ENCODE assay signal across 8 cellular contexts in the genomic region with DNA sequence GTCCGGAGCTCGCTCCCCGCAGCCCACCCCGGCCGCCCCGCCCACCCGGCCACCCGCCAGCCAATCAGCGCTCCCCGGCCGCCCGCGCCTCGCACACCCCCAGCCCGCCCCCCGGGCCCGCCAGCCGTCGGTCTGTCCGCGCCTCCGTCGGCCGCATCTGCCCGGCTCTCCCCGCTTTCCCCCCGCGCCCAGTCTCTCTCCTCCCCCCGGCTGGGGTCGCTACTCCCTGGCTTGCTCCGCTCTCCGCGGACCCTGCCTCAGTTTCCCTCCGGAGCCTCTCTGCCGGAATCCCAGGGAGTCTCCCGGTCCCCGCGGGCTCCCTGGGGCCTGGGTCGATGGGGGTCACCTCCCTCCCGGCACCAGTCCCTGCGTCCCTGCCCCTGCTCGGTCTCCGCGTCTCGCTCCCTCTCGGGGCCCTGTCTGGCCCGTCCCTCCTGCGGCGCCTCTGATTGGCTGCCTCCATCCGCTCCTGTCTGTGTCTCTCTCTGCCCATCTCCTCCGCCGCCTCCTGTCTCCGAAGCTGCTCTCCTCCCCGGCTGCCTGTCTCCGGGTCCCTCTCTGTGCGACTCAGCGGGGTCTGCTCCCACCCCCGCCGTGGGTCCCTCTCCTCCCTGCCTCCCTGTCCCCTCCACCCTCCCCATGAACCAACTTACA. TPM values are rescaled to one million over a fixed set of nuclear protein-coding genes. Genes with fewer than 3 reads are reported as not detected.
DNase-seq lines count a peak whose midpoint lies in the region; ATAC-seq, FAIRE-seq and TF ChIP-seq lines count a peak whose summit lies in the region.

No MANE protein-coding gene starts in this region.

- peaks cover 9% of the 10 kb centered on the region for H3K36me3 Mint-ChIP-seq in astrocyte (ENCODE audit: low read depth, unreplicated experiment)

- peak overlapping the region; percentile 97 for H3K4me2 ChIP-seq in astrocyte (ENCODE audit: low read length)

- no peaks in the 10 kb centered on the region for H3K9me3 Mint-ChIP-seq in astrocyte (ENCODE audit: unreplicated experiment)

- peak; percentile 17 for ATAC-seq in upper lobe of right lung
- ATAC-seq in sciatic nerve = no peak
- ATAC-seq in GM18502 (IDR thresholded peaks at IDR 0.05; ENCODE audit: poor library complexity, unreplicated experiment) = no peak

- H3K36me3 ChIP-seq in astrocyte (ENCODE audit: insufficient read depth, low read length) = peaks cover 12% of the 10 kb centered on the region
- H3K36me3 ChIP-seq in upper lobe of right lung = no peaks in the 10 kb centered on the region

- FAIRE-seq in astrocyte (lab: Jason Lieb, UNC) = no peak

- no peaks in the 10 kb centered on the region for H3K9me3 ChIP-seq in astrocyte (ENCODE audit: insufficient read depth, low read depth, low read length)
- H3K9me3 ChIP-seq in upper lobe of right lung = no peaks in the 10 kb centered on the region

- H3K4me3 ChIP-seq in astrocyte (ENCODE audit: insufficient read depth, low read depth, low read length) (peak overlapping the region; percentile 83), upper lobe of right lung (no peak overlapping the region)

- H3K4me3 Mint-ChIP-seq in astrocyte (ENCODE audit: unreplicated experiment) = peak overlapping the region; percentile 94

- H3K9ac ChIP-seq in astrocyte (ENCODE audit: low read length) = peak overlapping the region; percentile 97

- H3K27ac Mint-ChIP-seq in astrocyte (ENCODE audit: unreplicated experiment) = peak overlapping the region; percentile 96

- H3K4me1 ChIP-seq in astrocyte (ENCODE audit: insufficient read depth, low read length) (peaks cover 45% of the 10 kb centered on the region), upper lobe of right lung (peaks cover 5% of the 10 kb centered on the region)

- H3K27me3 Mint-ChIP-seq in astrocyte (ENCODE audit: low read depth, unreplicated experiment) = no peaks in the 10 kb centered on the region

- peak overlapping the region; percentile 94 for H3K27ac ChIP-seq in astrocyte (ENCODE audit: low read depth, low read length)
- no peak overlapping the region for H3K27ac ChIP-seq in upper lobe of right lung

- peak overlapping the region; percentile 34 for H2AFZ ChIP-seq in astrocyte (ENCODE audit: low read depth, low read length)

- DNase-seq in activated naive CD4-positive, alpha-beta T cell treated with Interleukin-2 at 50 U/mL for 16 hours = peak; percentile 30
- DNase-seq in activated naive CD4-positive, alpha-beta T cell (lab: John Stamatoyannopoulos, UW) = no peak
- DNase-seq in NCI-H748 (lab: John Stamatoyannopoulos, UW; ENCODE audit: unreplicated experiment) (peak; percentile 84), astrocyte (ENCODE audit: low read depth) (peak; percentile 68), iPS-NIHi7 (ENCODE audit: extremely low spot score) (peak; percentile 86), upper lobe of right lung (no peak), sciatic nerve (ENCODE audit: low spot score) (no peak)

- H3K4me1 Mint-ChIP-seq in astrocyte (ENCODE audit: low read depth, unreplicated experiment) = peaks cover 28% of the 10 kb centered on the region

- H3K79me2 ChIP-seq in astrocyte (ENCODE audit: insufficient read depth, low read length) = peaks cover 31% of the 10 kb centered on the region

- intact Hi-C loops in upper lobe of right lung (cut with DNase I) = no loop called here
- intact Hi-C loops in sciatic nerve (cut with DNase I) = no loop called here

- TF ChIP-seq CTCF in astrocyte (IDR thresholded peaks at IDR 0.05; ENCODE audit: insufficient read depth, low read depth, low read length) (no peak), upper lobe of right lung (IDR thresholded peaks at IDR 0.05) (no peak)

- H3K27me3 ChIP-seq in astrocyte (ENCODE audit: insufficient read depth, low read length) = no peaks in the 10 kb centered on the region
- H3K27me3 ChIP-seq in upper lobe of right lung = peaks cover 66% of the 10 kb centered on the region

- H4K20me1 ChIP-seq in astrocyte (ENCODE audit: insufficient read depth, low read length) = peaks cover 29% of the 10 kb centered on the region

RNA-seq across cellular contexts. Expression of gene IL11, which starts 0.5 kb away (rescaled TPM):
- total RNA-seq in astrocyte = 183 and 202 TPM in 2 replicates
- 0.84 TPM for total RNA-seq in upper lobe of right lung
- total RNA-seq in sciatic nerve = 0.45 TPM

RNA-seq across cellular contexts. Expression of gene GARIN5B, which starts 6.7 kb away (rescaled TPM):
- 0.10 and 0.20 TPM in 2 replicates for total RNA-seq in astrocyte
- total RNA-seq in upper lobe of right lung = not detected
- total RNA-seq in sciatic nerve = not detected

RNA-seq across cellular contexts. Expression of gene TMEM190, which starts 6.8 kb away (rescaled TPM):
- total RNA-seq in astrocyte = 2.5 TPM in 2 replicates
- total RNA-seq in upper lobe of right lung = not detected
- not detected for total RNA-seq in sciatic nerve

RNA-seq across cellular contexts. Expression of gene TMEM238, which starts 14.3 kb away (rescaled TPM):
- total RNA-seq in astrocyte (1.4 and 2.1 TPM in 2 replicates), upper lobe of right lung (19.8 TPM), sciatic nerve (2.9 TPM)

RNA-seq across cellular contexts. Expression of gene COX6B2, which starts 15.3 kb away (rescaled TPM):
- total RNA-seq in astrocyte = 0.50 TPM in 2 replicates
- not detected for total RNA-seq in upper lobe of right lung
- total RNA-seq in sciatic nerve = 0.31 TPM

Comparison
In these comparisons a context has a peak if more than half of its experiments do, and no peak if none do; other contexts are left out.
1. DNase-seq: peak in activated naive CD4-positive, alpha-beta T cell treated with Interleukin-2 at 50 U/mL for 16 hours (single experiment), NCI-H748 (single experiment), astrocyte (single experiment) and iPS-NIHi7 (single experiment); none in activated naive CD4-positive, alpha-beta T cell (0 of 4), upper lobe of right lung (single experiment) and sciatic nerve (single experiment).
2. RNA of gene IL11, which starts 0.5 kb away (total RNA-seq): 183 to 202 TPM in astrocyte; 0.84 TPM in upper lobe of right lung (single experiment) and 0.45 TPM in sciatic nerve (single experiment); every median in the first group is over 100 times any median in the second.